In genomic region chr15:101725073-101725472, GRCh38 we compare ENCODE assay signal across 8 cellular contexts. TPM values are rescaled to one million over a fixed set of nuclear protein-coding genes. Genes with fewer than 3 reads are reported as not detected.
A peak's percentile ranks its signal among the peaks of the same experiment; 100 is the strongest.
DNase-seq lines count a peak whose midpoint lies in the region; ATAC-seq and TF ChIP-seq lines count a peak whose summit lies in the region.

No MANE protein-coding gene starts in this region.

- DNase-seq in activated naive CD4-positive, alpha-beta T cell (lab: John Stamatoyannopoulos, UW), result no peak
- DNase-seq in T-cell (no peak), stomach (no peak), NCI-H2107 treated with DMSO at 0.1 percent for 48 hours (lab: John Stamatoyannopoulos, UW; ENCODE audit: unreplicated experiment) (no peak), DMS 273 treated with DMSO at 0.1 percent for 48 hours (lab: John Stamatoyannopoulos, UW) (no peak)

- 71 to 86% (median 75%) methylated on average over 2 of the region's 2 CpGs for WGBS in stomach, 5 donors

- H3K27me3 ChIP-seq in layer of hippocampus (ENCODE audit: control insufficient read depth, insufficient read depth, low read length), result no peaks in the 10 kb centered on the region
- no peaks in the 10 kb centered on the region for H3K27me3 ChIP-seq in stomach

- H3K4me1 ChIP-seq in stomach, result peaks cover 0 to 20% (median 15%) of the 10 kb centered on the region in 4 donors

- H3K4me3 ChIP-seq in stomach, result peak overlapping the region in 1 of 4 donors; percentile 90

- peaks cover 0 to 20% (median 18%) of the 10 kb centered on the region in 4 donors for H3K36me3 ChIP-seq in stomach

- peaks cover 18% of the 10 kb centered on the region for H3K36me3 Mint-ChIP-seq in activated naive CD4-positive, alpha-beta T cell treated with anti-CD3 and anti-CD28 coated beads, Interleukin-2, amount 50 U/mL, for 24 hours
- H3K36me3 Mint-ChIP-seq in T-cell, result peaks cover 17% of the 10 kb centered on the region

- peak overlapping the region; percentile 9 for H3K4me3 Mint-ChIP-seq in activated naive CD4-positive, alpha-beta T cell treated with anti-CD3 and anti-CD28 coated beads, Interleukin-2, amount 50 U/mL, for 24 hours
- H3K4me3 Mint-ChIP-seq in T-cell, result peak overlapping the region in 2 of 3 donors; percentile 55 to 80

- TF ChIP-seq POLR2A in stomach (IDR thresholded peaks at IDR 0.05), result no peak

- CTCF ChIA-PET in T-cell (lab: Charles Lee), result no interaction called here

- POLR2A ChIA-PET in T-cell (lab: Charles Lee), result no interaction called here

- no peak for TF ChIP-seq EP300 in stomach (IDR thresholded peaks at IDR 0.05)

- no peak overlapping the region for H3K27ac Mint-ChIP-seq in activated naive CD4-positive, alpha-beta T cell treated with anti-CD3 and anti-CD28 coated beads, Interleukin-2, amount 50 U/mL, for 24 hours
- no peak overlapping the region for H3K27ac Mint-ChIP-seq in T-cell

- ATAC-seq in T-cell (replicated peaks in 1 of 4) (no peak), GM18867 (IDR thresholded peaks at IDR 0.05; ENCODE audit: unreplicated experiment) (no peak)

- no peaks in the 10 kb centered on the region for H3K9me3 Mint-ChIP-seq in activated naive CD4-positive, alpha-beta T cell treated with anti-CD3 and anti-CD28 coated beads, Interleukin-2, amount 50 U/mL, for 24 hours
- no peaks in the 10 kb centered on the region for H3K9me3 Mint-ChIP-seq in T-cell

- no peaks in the 10 kb centered on the region for H3K27me3 Mint-ChIP-seq in activated naive CD4-positive, alpha-beta T cell treated with anti-CD3 and anti-CD28 coated beads, Interleukin-2, amount 50 U/mL, for 24 hours
- no peaks in the 10 kb centered on the region for H3K27me3 Mint-ChIP-seq in T-cell

- H3K27ac ChIP-seq in layer of hippocampus (ENCODE audit: low read depth, low read length) (peak overlapping the region; percentile 19), stomach (peak overlapping the region in 3 of 5 donors; percentile 94 to 96 (median 95))

- intact Hi-C loops in stomach (cut with DNase I; ENCODE audit: low total_unique reads), result no loop called here

- no peak for TF ChIP-seq CTCF in stomach (IDR thresholded peaks at IDR 0.05)

- peaks cover 35% of the 10 kb centered on the region for H3K4me1 Mint-ChIP-seq in activated naive CD4-positive, alpha-beta T cell treated with anti-CD3 and anti-CD28 coated beads, Interleukin-2, amount 50 U/mL, for 24 hours
- H3K4me1 Mint-ChIP-seq in T-cell, result peaks cover 24 to 36% (median 28%) of the 10 kb centered on the region in 3 donors

- no peaks in the 10 kb centered on the region for H3K9me3 ChIP-seq in stomach

RNA-seq across cellular contexts. Expression of gene TARS3, which starts 0.8 kb away (rescaled TPM):
- 10 to 100 TPM; 20.1 to 26.8 (median 25.5) TPM for total RNA-seq in T-cell
- 10 to 100 TPM in 4 of 5 donors, 1 to 10 TPM in 1; 5.4 to 53.1 (median 26.5) TPM for total RNA-seq in stomach
- polyA plus RNA-seq in stomach, result 1 to 10 TPM; 3.4 to 5.0 (median 4.7) TPM
